In genomic region chr1:223670458-223671159, GRCh38 we compare ENCODE assay signal across 9 cellular contexts. TPM values are rescaled to one million over a fixed set of nuclear protein-coding genes. Genes with fewer than 3 reads are reported as not detected.
DNase-seq lines count a peak whose midpoint lies in the region; ATAC-seq lines count a peak whose summit lies in the region.
"Had no signal": no experiment of that assay in that cellular context is flagged by ENCODE, and none has a peak within 500 bp of the region (broad histone marks: within the 10 kb centered on the region; RNA-seq: fewer than 3 reads in every experiment).

No MANE protein-coding gene starts in this region.

- no peaks in the 10 kb centered on the region for H3K4me1 Mint-ChIP-seq in activated CD4-positive, alpha-beta memory T cell treated with anti-CD3 and anti-CD28 coated beads for 36 hours (ENCODE audit: low read depth)

- DNase-seq in NCI-H345 (lab: John Stamatoyannopoulos, UW) (peak; percentile 27), NCI-H345 treated with DMSO at 0.1 percent for 48 hours (lab: John Stamatoyannopoulos, UW; ENCODE audit: unreplicated experiment) (no peak), Karpas-422 (peak; percentile 67), islet precursor cell (peak; percentile 71), superior temporal gyrus (ENCODE audit: extremely low spot score) (no peak)
- DNase-seq in activated CD4-positive, alpha-beta memory T cell treated with anti-CD3 and anti-CD28 coated beads for 36 hours: peak; percentile 38

- no peaks in the 10 kb centered on the region for H3K79me2 ChIP-seq in Karpas-422 (ENCODE audit: low read length)

- H3K4me1 ChIP-seq in Karpas-422 (ENCODE audit: low read length): no peaks in the 10 kb centered on the region

- CTCF ChIA-PET in activated CD4-positive, alpha-beta memory T cell treated with anti-CD3 and anti-CD28 coated beads for 36 hours (lab: Charles Lee): interaction anchor here (1.0 to 1.7 kb wide), 3 partner anchors 114 to 536 kb away, joined by 3 to 11 read pairs (median 7); no protein-coding TSS in a partner anchor

- no peaks in the 10 kb centered on the region; the same call in 1 of the 2 replicates for H3K9me3 ChIP-seq in Karpas-422 (ENCODE audit: low read length)

- H2AFZ ChIP-seq in Karpas-422 (ENCODE audit: low read length): no peak overlapping the region

- no peak overlapping the region for H3K4me3 ChIP-seq in Karpas-422 (ENCODE audit: low read length)
- H3K4me3 ChIP-seq: skin epidermis had no signal

- no peak overlapping the region for H3K9ac ChIP-seq in Karpas-422 (ENCODE audit: low read length)

- intact Hi-C loops in activated CD4-positive, alpha-beta memory T cell treated with anti-CD3 and anti-CD28 coated beads for 36 hours (cut with micrococcal nuclease): no loop called here

- no peak overlapping the region for H3K27ac ChIP-seq in Karpas-422 (ENCODE audit: low read length)
- H3K27ac ChIP-seq: skin epidermis had no signal

- no peak overlapping the region for H3K27ac Mint-ChIP-seq in activated CD4-positive, alpha-beta memory T cell treated with anti-CD3 and anti-CD28 coated beads for 36 hours

- H3K36me3 ChIP-seq in Karpas-422 (ENCODE audit: insufficient read depth, low read length): no peaks in the 10 kb centered on the region

- no peak overlapping the region for H3K4me2 ChIP-seq in Karpas-422 (ENCODE audit: low read depth, low read length, poor library complexity, severe bottlenecking)

- H3K27me3 ChIP-seq in Karpas-422 (ENCODE audit: low read length): no peaks in the 10 kb centered on the region

- H3K9me3 Mint-ChIP-seq in activated CD4-positive, alpha-beta memory T cell treated with anti-CD3 and anti-CD28 coated beads for 36 hours: peaks cover 15% of the 10 kb centered on the region

- no peak overlapping the region for H3K4me3 Mint-ChIP-seq in activated CD4-positive, alpha-beta memory T cell treated with anti-CD3 and anti-CD28 coated beads for 36 hours

- no peaks in the 10 kb centered on the region for H4K20me1 ChIP-seq in Karpas-422 (ENCODE audit: insufficient read depth, low read depth, low read length)

- H3K36me3 Mint-ChIP-seq in activated CD4-positive, alpha-beta memory T cell treated with anti-CD3 and anti-CD28 coated beads for 36 hours: peaks cover 6% of the 10 kb centered on the region

- H3K9me2 ChIP-seq in Karpas-422 (replicated peaks; ENCODE audit: insufficient read depth, low read length): no peaks in the 10 kb centered on the region

- ATAC-seq in HG02885 (IDR thresholded peaks at IDR 0.05; ENCODE audit: poor library complexity, unreplicated experiment): no peak
- no peak for ATAC-seq in HG03439 (IDR thresholded peaks at IDR 0.05; ENCODE audit: unreplicated experiment)

- POLR2A ChIA-PET in activated CD4-positive, alpha-beta memory T cell treated with anti-CD3 and anti-CD28 coated beads for 36 hours (lab: Charles Lee): no interaction called here

- no peaks in the 10 kb centered on the region for H3K27me3 Mint-ChIP-seq in activated CD4-positive, alpha-beta memory T cell treated with anti-CD3 and anti-CD28 coated beads for 36 hours

RNA-seq across cellular contexts. Expression of gene CAPN8, which starts 5.1 kb away (rescaled TPM):
- not detected in 2 replicates for total RNA-seq in Karpas-422 (2014; rRNA removed; shearing (Covaris generic); ENCODE audit: low replicate concordance)
- not detected for total RNA-seq in activated CD4-positive, alpha-beta memory T cell treated with anti-CD3 and anti-CD28 coated beads for 36 hours

RNA-seq across cellular contexts. Expression of gene CAPN2, which starts 41.7 kb away (rescaled TPM):
- total RNA-seq in Karpas-422 (2014; rRNA removed; shearing (Covaris generic); ENCODE audit: low replicate concordance): not detected in 2 replicates
- total RNA-seq in activated CD4-positive, alpha-beta memory T cell treated with anti-CD3 and anti-CD28 coated beads for 36 hours: 10 to 100 TPM; 61.2 to 64.5 TPM

Comparison
In these comparisons a context has a peak if more than half of its experiments do, and no peak if none do; other contexts are left out.
1. DNase-seq: peak in NCI-H345 (single experiment), Karpas-422 (single experiment), activated CD4-positive, alpha-beta memory T cell treated with anti-CD3 and anti-CD28 coated beads for 36 hours (single experiment) and islet precursor cell (single experiment); none in NCI-H345 treated with DMSO at 0.1 percent for 48 hours (single experiment) and superior temporal gyrus (single experiment).
2. RNA of gene CAPN2, which starts 41.7 kb away (total RNA-seq): 61.2 to 64.5 TPM in activated CD4-positive, alpha-beta memory T cell treated with anti-CD3 and anti-CD28 coated beads for 36 hours; not detected in Karpas-422; every median in the first group is over 10 times any median in the second.